ENCODE assay signal across 8 cellular contexts in genomic region chrX:134548257-134548732, GRCh38.
DNase-seq lines count a peak whose midpoint lies in the region; ATAC-seq and TF ChIP-seq lines count a peak whose summit lies in the region.

No MANE protein-coding gene starts in this region.

- H3K4me3 ChIP-seq in MG63 = peak overlapping the region; percentile 75
- H3K4me3 ChIP-seq in cardiac fibroblast (replicated peaks in 1 of 2; ENCODE audit: low read depth in 2 of 2, low read length in 2 of 2) = peak overlapping the region; percentile 72 to 73
- no peak overlapping the region for H3K4me3 ChIP-seq in neural cell (ENCODE audit: low read length)

- H3K36me3 ChIP-seq in MG63 (peaks cover 24% of the 10 kb centered on the region), neural cell (ENCODE audit: insufficient read depth, low read length) (no peaks in the 10 kb centered on the region)

- no peaks in the 10 kb centered on the region for H3K27me3 ChIP-seq in MG63
- H3K27me3 ChIP-seq in neural cell (ENCODE audit: insufficient read depth, low read depth, low read length) = peaks cover 92% of the 10 kb centered on the region

- no peak for ATAC-seq in GM19467 (IDR thresholded peaks at IDR 0.05; ENCODE audit: unreplicated experiment)

- H3K4me2 ChIP-seq in neural cell (ENCODE audit: low read length) = no peak overlapping the region

- H4K20me1 ChIP-seq in neural cell (ENCODE audit: insufficient read depth) = no peaks in the 10 kb centered on the region

- no peak for TF ChIP-seq RAD21 in neural cell (conservative IDR thresholded peaks at IDR 0.05)

- H3K9me3 ChIP-seq in MG63 (no peaks in the 10 kb centered on the region), neural cell (ENCODE audit: low read length) (no peaks in the 10 kb centered on the region)

- H3K9ac ChIP-seq in neural cell (ENCODE audit: low read length) = no peak overlapping the region

- TF ChIP-seq CTCF in cardiac fibroblast (IDR thresholded peaks at IDR 0.05; ENCODE audit: low read depth, low read length) = no peak
- no peak for TF ChIP-seq CTCF in neural cell (IDR thresholded peaks at IDR 0.05; ENCODE audit: poor library complexity, severe bottlenecking)

- no peak overlapping the region for H2AFZ ChIP-seq in neural cell (ENCODE audit: low read depth, low read length)

- H3K9me2 ChIP-seq in neural cell (ENCODE audit: insufficient read depth, low read length) = no peaks in the 10 kb centered on the region

- TF ChIP-seq EP300 in neural cell (conservative IDR thresholded peaks at IDR 0.05; ENCODE audit: poor library complexity, severe bottlenecking) = no peak

- DNase-seq in DMS79 treated with DMSO at 0.1 percent for 48 hours (lab: John Stamatoyannopoulos, UW) (peak; percentile 11), DMS79 (lab: John Stamatoyannopoulos, UW) (no peak), MG63 (no peak), cardiac fibroblast (ENCODE audit: low read depth in 2 of 2) (peak in 1 of 2 donors; percentile 25), midbrain (lab: John Stamatoyannopoulos, UW) (no peak), caudate nucleus (lab: John Stamatoyannopoulos, UW) (no peak)

- no peaks in the 10 kb centered on the region for H3F3A ChIP-seq in neural cell (ENCODE audit: insufficient read depth, low read length, poor library complexity, severe bottlenecking)

- H3K27ac ChIP-seq in neural cell (ENCODE audit: low read length) (no peak overlapping the region), caudate nucleus (ENCODE audit: low read depth, low read length) (no peak overlapping the region)

- no peaks in the 10 kb centered on the region for H3K79me2 ChIP-seq in neural cell (replicated peaks; ENCODE audit: insufficient read depth, low read length)

TF ChIP-seq in neural cell, 6 proteins besides CTCF, POLR2A, EP300 and RAD21:
- no peak for TF ChIP-seq REST (IDR thresholded peaks at IDR 0.05; ENCODE audit: borderline replicate concordance)
- no peak for TF ChIP-seq MXI1 (conservative IDR thresholded peaks at IDR 0.05; ENCODE audit: poor library complexity, severe bottlenecking)
- no peak for TF ChIP-seq TAF1 (IDR thresholded peaks at IDR 0.05; ENCODE audit: low read depth)
- no peak for TF ChIP-seq EZH2 (IDR thresholded peaks at IDR 0.05; ENCODE audit: borderline replicate concordance, insufficient read depth, low read length, poor library complexity, severe bottlenecking)
- peak; percentile 85 for TF ChIP-seq POLR2AphosphoS5 (IDR thresholded peaks at IDR 0.05)
